8 cellular contexts compared by ENCODE assay signal in the genomic region with DNA sequence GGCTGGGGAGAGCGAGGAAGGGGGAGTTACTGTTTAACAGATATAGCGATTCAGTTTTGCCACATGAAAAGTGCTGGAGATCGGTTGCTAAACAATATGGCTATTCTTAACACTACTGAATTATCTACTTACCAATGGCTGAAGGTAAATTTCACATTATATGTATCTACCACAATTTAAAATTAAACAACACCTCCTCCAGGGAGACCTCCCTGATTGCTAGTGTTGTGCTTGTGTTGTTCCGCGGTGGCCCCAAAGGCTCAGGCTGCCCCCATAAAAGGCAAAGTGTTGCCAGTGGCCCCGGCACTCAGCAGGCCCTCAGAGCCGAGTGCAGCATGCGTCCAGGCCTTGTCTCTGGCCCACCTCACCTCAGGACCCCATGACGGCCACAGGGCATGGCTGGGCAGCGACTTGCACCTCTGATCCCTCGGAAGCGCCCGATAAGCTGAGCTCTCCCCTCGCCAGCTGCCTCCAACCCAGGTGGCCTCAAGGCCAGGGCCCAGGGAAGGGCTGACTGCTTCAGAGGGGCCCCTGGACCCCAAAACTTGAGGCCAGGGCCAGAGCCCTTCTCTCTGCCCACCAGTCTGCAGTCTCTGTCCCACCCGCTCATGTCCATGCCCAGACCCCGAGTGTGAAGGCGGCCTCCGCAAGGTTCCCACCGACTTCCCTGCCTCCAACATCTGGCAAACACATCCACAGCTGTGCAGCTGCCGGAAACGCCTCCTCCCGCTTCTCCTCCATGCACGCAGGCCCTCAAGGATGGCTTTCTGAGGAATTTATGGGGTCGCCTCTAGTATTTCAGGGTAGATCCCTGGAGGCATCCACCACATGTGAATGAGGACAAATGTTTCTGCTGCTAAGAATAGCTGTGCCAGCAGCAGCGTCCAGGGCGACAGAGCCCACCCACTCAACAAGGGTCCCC. TPM values are rescaled to one million over a fixed set of nuclear protein-coding genes. Genes with fewer than 3 reads are reported as not detected.
A peak's percentile ranks its signal among the peaks of the same experiment; 100 is the strongest.
DNase-seq lines count a peak whose midpoint lies in the region; ATAC-seq and TF ChIP-seq lines count a peak whose summit lies in the region.
"Had no signal": no experiment of that assay in that cellular context is flagged by ENCODE, and none has a peak within 500 bp of the region (broad histone marks: within the 10 kb centered on the region; RNA-seq: fewer than 3 reads in every experiment).

No MANE protein-coding gene starts in this region.

- peaks cover 73% of the 10 kb centered on the region for H3K4me1 Mint-ChIP-seq in type B pancreatic cell (ENCODE audit: unreplicated experiment)
- peaks cover 56% of the 10 kb centered on the region for H3K4me1 Mint-ChIP-seq in stimulated activated effector memory CD8-positive, alpha-beta T cell treated with anti-CD3 and anti-CD28 coated beads, Interleukin-12 subunit alpha, Interleukin-12 subunit beta, amount 100 ng/mL, for 72 hours

- no peaks in the 10 kb centered on the region for H3K9me3 Mint-ChIP-seq in type B pancreatic cell
- H3K9me3 Mint-ChIP-seq in stimulated activated effector memory CD8-positive, alpha-beta T cell treated with anti-CD3 and anti-CD28 coated beads, Interleukin-12 subunit alpha, Interleukin-12 subunit beta, amount 100 ng/mL, for 72 hours, result no peaks in the 10 kb centered on the region

- no peaks in the 10 kb centered on the region for H3K27me3 Mint-ChIP-seq in type B pancreatic cell
- H3K27me3 Mint-ChIP-seq: activated CD8-positive, alpha-beta memory T cell treated with anti-CD3 and anti-CD28 coated beads, Interleukin-2, amount 10 ng/mL, durations not matched to agents 7 days and 5 days had no signal

- peak overlapping the region in 1 of 2 donors; percentile 6 for H3K4me3 ChIP-seq in muscle layer of colon (ENCODE audit: low read depth in 1 of 2, low read length in 2 of 2)

- ATAC-seq in stimulated activated effector memory CD8-positive, alpha-beta T cell treated with anti-CD3 and anti-CD28 coated beads, Interleukin-12 subunit alpha, Interleukin-12 subunit beta, amount 100 ng/mL, for 72 hours, result no peak
- no peak for ATAC-seq in GM18517 (IDR thresholded peaks at IDR 0.05; ENCODE audit: unreplicated experiment)
- ATAC-seq: activated CD8-positive, alpha-beta memory T cell treated with anti-CD3 and anti-CD28 coated beads, Interleukin-2, amount 10 ng/mL, durations not matched to agents 7 days and 5 days had no signal

- H3K36me3 Mint-ChIP-seq in type B pancreatic cell, result peaks cover 9% of the 10 kb centered on the region
- H3K36me3 Mint-ChIP-seq in stimulated activated effector memory CD8-positive, alpha-beta T cell treated with anti-CD3 and anti-CD28 coated beads, Interleukin-12 subunit alpha, Interleukin-12 subunit beta, amount 100 ng/mL, for 72 hours, result peaks cover 2% of the 10 kb centered on the region
- H3K36me3 Mint-ChIP-seq: activated CD8-positive, alpha-beta memory T cell treated with anti-CD3 and anti-CD28 coated beads, Interleukin-2, amount 10 ng/mL, durations not matched to agents 7 days and 5 days had no signal

- no peaks in the 10 kb centered on the region for H3K27me3 ChIP-seq in muscle layer of colon (ENCODE audit: control insufficient read depth in 1 of 2, insufficient read depth in 2 of 2, low read length in 2 of 2)

- H3K4me3 Mint-ChIP-seq in type B pancreatic cell, result peak overlapping the region; percentile 79
- H3K4me3 Mint-ChIP-seq in stimulated activated effector memory CD8-positive, alpha-beta T cell treated with anti-CD3 and anti-CD28 coated beads, Interleukin-12 subunit alpha, Interleukin-12 subunit beta, amount 100 ng/mL, for 72 hours, result no peak overlapping the region
- H3K4me3 Mint-ChIP-seq: activated CD8-positive, alpha-beta memory T cell treated with anti-CD3 and anti-CD28 coated beads, Interleukin-2, amount 10 ng/mL, durations not matched to agents 7 days and 5 days had no signal

- H3K27ac ChIP-seq in muscle layer of colon (ENCODE audit: low read depth, low read length), result peak overlapping the region; percentile 84

- H3K27ac Mint-ChIP-seq in type B pancreatic cell, result peak overlapping the region; percentile 78
- no peak overlapping the region for H3K27ac Mint-ChIP-seq in stimulated activated effector memory CD8-positive, alpha-beta T cell treated with anti-CD3 and anti-CD28 coated beads, Interleukin-12 subunit alpha, Interleukin-12 subunit beta, amount 100 ng/mL, for 72 hours
- H3K27ac Mint-ChIP-seq: activated CD8-positive, alpha-beta memory T cell treated with anti-CD3 and anti-CD28 coated beads, Interleukin-2, amount 10 ng/mL, durations not matched to agents 7 days and 5 days had no signal

- peaks cover 85% of the 10 kb centered on the region for H3K4me1 ChIP-seq in muscle layer of colon (ENCODE audit: insufficient read depth, low read length)

- H3K9ac ChIP-seq in muscle layer of colon (ENCODE audit: low read length), result peak overlapping the region; percentile 29

- no peak for TF ChIP-seq CTCF in type B pancreatic cell (conservative IDR thresholded peaks at IDR 0.05)

- no peaks in the 10 kb centered on the region for H3K9me3 ChIP-seq in muscle layer of colon (ENCODE audit: low read length)

- DNase-seq in RPMI7951 (ENCODE audit: low read depth) (peak; percentile 41), epidermal melanocyte (ENCODE audit: insufficient read length, low spot score) (peak; percentile 68), type B pancreatic cell (ENCODE audit: extremely low spot score, unreplicated experiment) (no peak), NCI-H1105 treated with DMSO at 0.1 percent for 48 hours (lab: John Stamatoyannopoulos, UW) (no peak)
- no peak for DNase-seq in stimulated activated effector memory CD8-positive, alpha-beta T cell treated with anti-CD3 and anti-CD28 coated beads, Interleukin-12 subunit alpha, Interleukin-12 subunit beta, amount 100 ng/mL, for 72 hours (ENCODE audit: low spot score in 2 of 2)
- DNase-seq: activated CD8-positive, alpha-beta memory T cell treated with anti-CD3 and anti-CD28 coated beads, Interleukin-2, amount 10 ng/mL, durations not matched to agents 7 days and 5 days had no signal

- peaks cover 9% of the 10 kb centered on the region for H3K36me3 ChIP-seq in muscle layer of colon (ENCODE audit: insufficient read depth, low read length)

RNA-seq across cellular contexts. Expression of gene NCOR2, which starts 60.0 kb away (rescaled TPM):
- 8.7 and 12.2 TPM in 2 replicates for total RNA-seq in RPMI7951 (2014; rRNA removed; shearing (Covaris generic))
- 219 and 227 TPM in 2 replicates for total RNA-seq in type B pancreatic cell (ENCODE audit: low replicate concordance)

Comparison
In these comparisons a context has a peak if more than half of its experiments do, and no peak if none do; other contexts are left out.
1. DNase-seq: peak in RPMI7951 (single experiment) and epidermal melanocyte (single experiment); none in type B pancreatic cell (single experiment), stimulated activated effector memory CD8-positive, alpha-beta T cell treated with anti-CD3 and anti-CD28 coated beads, Interleukin-12 subunit alpha, Interleukin-12 subunit beta, amount 100 ng/mL, for 72 hours (0 of 2) and NCI-H1105 treated with DMSO at 0.1 percent for 48 hours (single experiment).
2. RNA of gene NCOR2, which starts 60.0 kb away (total RNA-seq): 219 to 227 TPM in type B pancreatic cell; 8.7 to 12.2 TPM in RPMI7951; every median in the first group is over 10 times any median in the second.